8 cellular contexts compared by ENCODE assay signal in the genomic region with DNA sequence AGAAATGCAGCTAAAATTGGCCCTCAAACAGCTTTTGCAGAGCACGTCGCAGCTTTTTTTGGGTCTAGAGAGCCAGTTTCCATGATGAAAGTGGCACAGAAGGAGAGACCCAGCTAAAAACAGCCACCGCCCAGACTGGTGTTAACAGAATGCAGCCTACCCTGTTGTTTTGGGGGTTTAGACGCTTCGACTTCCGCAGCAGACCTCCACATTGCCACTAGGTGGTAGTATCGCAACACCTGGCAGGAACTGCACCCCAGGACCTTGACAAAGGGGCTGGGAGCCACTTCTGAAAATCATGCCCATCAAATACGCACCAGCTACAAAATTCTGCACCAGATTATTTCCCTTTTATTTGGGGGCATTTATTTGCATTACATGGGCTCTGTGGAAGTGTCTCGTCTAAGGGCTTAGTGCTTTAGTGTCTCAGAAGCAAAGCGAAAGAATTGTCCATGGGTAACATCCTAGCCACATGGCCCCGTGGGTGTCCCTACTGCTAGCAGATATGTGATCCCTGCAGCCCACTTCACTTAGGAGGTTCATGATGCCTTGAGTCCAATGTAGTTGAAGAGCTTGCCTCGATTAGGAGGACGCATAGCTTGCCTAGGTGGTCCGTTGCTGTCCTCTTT.
DNase-seq lines count a peak whose midpoint lies in the region; ATAC-seq and TF ChIP-seq lines count a peak whose summit lies in the region.

No MANE protein-coding gene starts in this region.

- H3K9me3 ChIP-seq in AG04450 (ENCODE audit: control insufficient read depth, insufficient read depth, low read length) = no peaks in the 10 kb centered on the region
- H3K9me3 ChIP-seq in MG63 = no peaks in the 10 kb centered on the region

- no peaks in the 10 kb centered on the region for H3K36me3 ChIP-seq in MG63

- no peak overlapping the region for H3K27ac Mint-ChIP-seq in activated naive CD8-positive, alpha-beta T cell treated with anti-CD3 and anti-CD28 coated beads, Interleukin-2, amount 10 ng/mL, durations not matched to agents 7 days and 5 days

- no peaks in the 10 kb centered on the region for H3K27me3 ChIP-seq in AG04450 (ENCODE audit: control insufficient read depth, insufficient read depth, low read length)
- peaks cover 5% of the 10 kb centered on the region for H3K27me3 ChIP-seq in MG63

- H3K4me1 Mint-ChIP-seq in activated naive CD8-positive, alpha-beta T cell treated with anti-CD3 and anti-CD28 coated beads, Interleukin-2, amount 10 ng/mL, durations not matched to agents 7 days and 5 days = peaks cover 1% of the 10 kb centered on the region

- no peaks in the 10 kb centered on the region for H3K9me3 Mint-ChIP-seq in activated naive CD8-positive, alpha-beta T cell treated with anti-CD3 and anti-CD28 coated beads, Interleukin-2, amount 10 ng/mL, durations not matched to agents 7 days and 5 days

- no peaks in the 10 kb centered on the region for H3K36me3 Mint-ChIP-seq in activated naive CD8-positive, alpha-beta T cell treated with anti-CD3 and anti-CD28 coated beads, Interleukin-2, amount 10 ng/mL, durations not matched to agents 7 days and 5 days

- ATAC-seq in activated naive CD8-positive, alpha-beta T cell treated with anti-CD3 and anti-CD28 coated beads, Interleukin-2, amount 10 ng/mL, durations not matched to agents 7 days and 5 days (ENCODE audit: low read depth) = no peak
- ATAC-seq in GM18870 (IDR thresholded peaks at IDR 0.05; ENCODE audit: unreplicated experiment) = no peak

- POLR2A ChIA-PET in AG04450 (lab: Yijun Ruan, JAX) = no interaction called here
- POLR2A ChIA-PET in activated naive CD8-positive, alpha-beta T cell treated with anti-CD3 and anti-CD28 coated beads, Interleukin-2, amount 10 ng/mL, durations not matched to agents 7 days and 5 days (lab: Charles Lee) = no interaction called here

- CTCF ChIA-PET in AG04450 (lab: Charles Lee) = interaction anchor here (0.9 kb wide), 1 partner anchor 120 kb away, joined by 4 read pairs; no protein-coding TSS in a partner anchor

- no peak overlapping the region for H3K4me3 ChIP-seq in AG04450 (ENCODE audit: low read depth, low read length)
- no peak overlapping the region for H3K4me3 ChIP-seq in MG63

- DNase-seq in AG04450 (ENCODE audit: low read depth, low spot score) (no peak), GM10266 (ENCODE audit: extremely low spot score) (peak; percentile 50), MG63 (peak; percentile 17), hepatic stellate cell (ENCODE audit: low spot score) (peak; percentile 17), dedifferentiated amniotic fluid mesenchymal stem cell (ENCODE audit: extremely low spot score) (no peak)
- DNase-seq in activated naive CD8-positive, alpha-beta T cell treated with anti-CD3 and anti-CD28 coated beads, Interleukin-2, amount 10 ng/mL, durations not matched to agents 7 days and 5 days = peak; percentile 29
- DNase-seq in stimulated activated CD8-positive, alpha-beta memory T cell treated with anti-CD3 and anti-CD28 coated beads, Interleukin-2, amount 100 ng/mL, for 48 hours (ENCODE audit: low read depth in 2 of 2) = peak; percentile 3 to 22

- no peak overlapping the region for H3K27ac ChIP-seq in AG04450 (ENCODE audit: low read depth, low read length)

- peaks cover 6% of the 10 kb centered on the region for H3K27me3 Mint-ChIP-seq in activated naive CD8-positive, alpha-beta T cell treated with anti-CD3 and anti-CD28 coated beads, Interleukin-2, amount 10 ng/mL, durations not matched to agents 7 days and 5 days

- H3K4me3 Mint-ChIP-seq in activated naive CD8-positive, alpha-beta T cell treated with anti-CD3 and anti-CD28 coated beads, Interleukin-2, amount 10 ng/mL, durations not matched to agents 7 days and 5 days = no peak overlapping the region

- peak; percentile 53 for TF ChIP-seq CTCF in AG04450 (IDR thresholded peaks at IDR 0.05; ENCODE audit: low read depth, low read length)
- TF ChIP-seq CTCF in GM10266 (IDR thresholded peaks at IDR 0.05; ENCODE audit: control insufficient read depth, insufficient read depth, low read depth, missing control alignments) = peak; percentile 80

Comparison
In these comparisons a context has a peak if more than half of its experiments do, and no peak if none do; other contexts are left out.
1. DNase-seq: peak in GM10266 (single experiment), MG63 (single experiment), activated naive CD8-positive, alpha-beta T cell treated with anti-CD3 and anti-CD28 coated beads, Interleukin-2, amount 10 ng/mL, durations not matched to agents 7 days and 5 days (single experiment), hepatic stellate cell (single experiment) and stimulated activated CD8-positive, alpha-beta memory T cell treated with anti-CD3 and anti-CD28 coated beads, Interleukin-2, amount 100 ng/mL, for 48 hours (2 of 2); none in AG04450 (single experiment) and dedifferentiated amniotic fluid mesenchymal stem cell (single experiment).